In the genomic region with DNA sequence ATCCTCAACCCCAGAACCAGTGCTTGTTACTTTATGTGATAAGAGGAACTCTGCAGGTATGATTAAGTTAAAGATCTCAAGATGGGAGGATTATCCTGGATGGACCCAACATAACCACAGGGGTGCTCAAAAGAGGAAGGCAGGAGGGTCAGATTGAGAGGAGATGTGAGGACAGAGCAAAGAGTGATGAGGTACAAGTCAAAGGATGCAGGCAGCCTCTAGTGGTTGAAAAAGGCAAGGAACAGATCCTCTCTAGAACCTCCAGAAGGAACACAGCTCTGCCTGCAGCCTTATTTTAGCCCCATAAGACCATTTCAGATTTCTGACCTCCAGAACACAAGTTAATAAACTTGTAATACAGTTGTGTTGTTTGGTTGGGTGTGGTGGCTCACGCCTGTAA, we compare ENCODE assay signal across 9 cellular contexts. TPM values are rescaled to one million over a fixed set of nuclear protein-coding genes. Genes with fewer than 3 reads are reported as not detected.
DNase-seq lines count a peak whose midpoint lies in the region; ATAC-seq and TF ChIP-seq lines count a peak whose summit lies in the region.
"Had no signal": no experiment of that assay in that cellular context is flagged by ENCODE, and none has a peak within 500 bp of the region (broad histone marks: within the 10 kb centered on the region; RNA-seq: fewer than 3 reads in every experiment).

No MANE protein-coding gene starts in this region.

- H3K4me1 ChIP-seq in effector memory CD4-positive, alpha-beta T cell (ENCODE audit: control insufficient read depth, insufficient read depth, low read length, poor library complexity, severe bottlenecking): no peaks in the 10 kb centered on the region
- H3K4me1 ChIP-seq in tibial nerve: peaks cover 0 to 16% (median 0%) of the 10 kb centered on the region in 4 donors

- H3K4me3 ChIP-seq in AG09309 (ENCODE audit: control insufficient read depth, low read depth, low read length): no peak overlapping the region
- H3K4me3 ChIP-seq in fibroblast of the aortic adventitia (ENCODE audit: low read depth, low read length): no peak overlapping the region
- no peak overlapping the region for H3K4me3 ChIP-seq in effector memory CD4-positive, alpha-beta T cell (ENCODE audit: insufficient read depth, low read depth, low read length, poor library complexity, severe bottlenecking)
- no peak overlapping the region for H3K4me3 ChIP-seq in tibial nerve

- H3K4me3 Mint-ChIP-seq in activated naive CD4-positive, alpha-beta T cell treated with anti-CD3 and anti-CD28 coated beads for 36 hours: no peak overlapping the region
- no peak overlapping the region for H3K4me3 Mint-ChIP-seq in activated CD4-positive, alpha-beta memory T cell treated with anti-CD3 and anti-CD28 coated beads, Interleukin-2, amount 10 ng/mL, durations not matched to agents 7 days and 5 days
- H3K4me3 Mint-ChIP-seq: brain had no signal

- H3K27me3 ChIP-seq in effector memory CD4-positive, alpha-beta T cell (replicated peaks; ENCODE audit: control insufficient read depth, insufficient read depth, low read length, poor library complexity, severe bottlenecking): no peaks in the 10 kb centered on the region
- no peaks in the 10 kb centered on the region for H3K27me3 ChIP-seq in tibial nerve

- no peak for DNase-seq in AG09309 (ENCODE audit: low read depth)
- peak; percentile 30 for DNase-seq in RKO (ENCODE audit: low spot score)
- peak; percentile 20 for DNase-seq in fibroblast of the aortic adventitia (ENCODE audit: low read depth)
- DNase-seq in effector memory CD4-positive, alpha-beta T cell: no peak
- no peak for DNase-seq in activated naive CD4-positive, alpha-beta T cell treated with anti-CD3 and anti-CD28 coated beads for 36 hours
- no peak for DNase-seq in activated CD4-positive, alpha-beta memory T cell treated with anti-CD3 and anti-CD28 coated beads, Interleukin-2, amount 10 ng/mL, durations not matched to agents 7 days and 5 days
- no peak for DNase-seq in tibial nerve (ENCODE audit: low spot score in 2 of 2)

- TF ChIP-seq CTCF in AG09309 (IDR thresholded peaks at IDR 0.05; ENCODE audit: control insufficient read depth, insufficient read depth, low read depth, low read length, missing control alignments) (peak; percentile 68), fibroblast of the aortic adventitia (IDR thresholded peaks at IDR 0.05; ENCODE audit: insufficient read depth, low read length) (peak; percentile 53), tibial nerve (IDR thresholded peaks at IDR 0.05) (no peak)

- H3K36me3 Mint-ChIP-seq in activated naive CD4-positive, alpha-beta T cell treated with anti-CD3 and anti-CD28 coated beads for 36 hours (ENCODE audit: low read depth): peaks cover 8% of the 10 kb centered on the region
- H3K36me3 Mint-ChIP-seq in activated CD4-positive, alpha-beta memory T cell treated with anti-CD3 and anti-CD28 coated beads, Interleukin-2, amount 10 ng/mL, durations not matched to agents 7 days and 5 days (ENCODE audit: low read depth): no peaks in the 10 kb centered on the region

- H3K4me1 Mint-ChIP-seq in activated naive CD4-positive, alpha-beta T cell treated with anti-CD3 and anti-CD28 coated beads for 36 hours (ENCODE audit: low read depth): peaks cover 4% of the 10 kb centered on the region
- no peaks in the 10 kb centered on the region for H3K4me1 Mint-ChIP-seq in activated CD4-positive, alpha-beta memory T cell treated with anti-CD3 and anti-CD28 coated beads, Interleukin-2, amount 10 ng/mL, durations not matched to agents 7 days and 5 days

- H3K27me3 Mint-ChIP-seq in activated naive CD4-positive, alpha-beta T cell treated with anti-CD3 and anti-CD28 coated beads for 36 hours (ENCODE audit: low read depth): no peaks in the 10 kb centered on the region
- H3K27me3 Mint-ChIP-seq in activated CD4-positive, alpha-beta memory T cell treated with anti-CD3 and anti-CD28 coated beads, Interleukin-2, amount 10 ng/mL, durations not matched to agents 7 days and 5 days: no peaks in the 10 kb centered on the region

- CTCF ChIA-PET in activated naive CD4-positive, alpha-beta T cell treated with anti-CD3 and anti-CD28 coated beads for 36 hours (lab: Charles Lee): no interaction called here
- CTCF ChIA-PET in activated CD4-positive, alpha-beta memory T cell treated with anti-CD3 and anti-CD28 coated beads, Interleukin-2, amount 10 ng/mL, durations not matched to agents 7 days and 5 days (lab: Charles Lee): no interaction called here

- TF ChIP-seq EP300 in tibial nerve (IDR thresholded peaks at IDR 0.05): no peak

- H3K27ac Mint-ChIP-seq in activated naive CD4-positive, alpha-beta T cell treated with anti-CD3 and anti-CD28 coated beads for 36 hours: no peak overlapping the region
- H3K27ac Mint-ChIP-seq in activated CD4-positive, alpha-beta memory T cell treated with anti-CD3 and anti-CD28 coated beads, Interleukin-2, amount 10 ng/mL, durations not matched to agents 7 days and 5 days: no peak overlapping the region

- no peaks in the 10 kb centered on the region for H3K9me3 Mint-ChIP-seq in activated naive CD4-positive, alpha-beta T cell treated with anti-CD3 and anti-CD28 coated beads for 36 hours
- H3K9me3 Mint-ChIP-seq in activated CD4-positive, alpha-beta memory T cell treated with anti-CD3 and anti-CD28 coated beads, Interleukin-2, amount 10 ng/mL, durations not matched to agents 7 days and 5 days: no peaks in the 10 kb centered on the region

- no peak for TF ChIP-seq POLR2A in tibial nerve (IDR thresholded peaks at IDR 0.05)

- H3K9me3 ChIP-seq in effector memory CD4-positive, alpha-beta T cell (ENCODE audit: control insufficient read depth, low read length): no peaks in the 10 kb centered on the region
- no peaks in the 10 kb centered on the region for H3K9me3 ChIP-seq in tibial nerve

- intact Hi-C loops in activated naive CD4-positive, alpha-beta T cell treated with anti-CD3 and anti-CD28 coated beads for 36 hours (cut with micrococcal nuclease): no loop called here

- no peaks in the 10 kb centered on the region for H3K36me3 ChIP-seq in effector memory CD4-positive, alpha-beta T cell (ENCODE audit: control insufficient read depth, insufficient read depth, low read length)
- no peaks in the 10 kb centered on the region for H3K36me3 ChIP-seq in tibial nerve

- H3K27ac ChIP-seq in effector memory CD4-positive, alpha-beta T cell (ENCODE audit: insufficient read depth, low read length, poor library complexity, severe bottlenecking): no peak overlapping the region
- H3K27ac ChIP-seq in tibial nerve: no peak overlapping the region

- POLR2A ChIA-PET in activated CD4-positive, alpha-beta memory T cell treated with anti-CD3 and anti-CD28 coated beads, Interleukin-2, amount 10 ng/mL, durations not matched to agents 7 days and 5 days (lab: Charles Lee): no interaction called here

- 90 to 94% methylated on average over 1 of the region's 1 CpG for WGBS in tibial nerve, 2 donors

- ATAC-seq in GM21526 (IDR thresholded peaks at IDR 0.05; ENCODE audit: low FRiP score, unreplicated experiment): peak; percentile 49

RNA-seq across cellular contexts. Expression of a gene that starts 41.2 kb away (rescaled TPM):
- 10.1 and 14.4 TPM in 2 replicates for total RNA-seq in fibroblast of the aortic adventitia (ENCODE audit: low replicate concordance)
- 10 to 100 TPM; 10.5 to 11.3 TPM for total RNA-seq in activated naive CD4-positive, alpha-beta T cell treated with anti-CD3 and anti-CD28 coated beads for 36 hours
- total RNA-seq in activated CD4-positive, alpha-beta memory T cell treated with anti-CD3 and anti-CD28 coated beads, Interleukin-2, amount 10 ng/mL, durations not matched to agents 7 days and 5 days: 10 to 100 TPM; 11.5 to 11.8 TPM
- 1 to 10 TPM; 8.2 to 9.4 (median 8.6) TPM for total RNA-seq in tibial nerve

Comparison
In these comparisons a context has a peak if more than half of its experiments do, and no peak if none do; other contexts are left out.
1. DNase-seq: peak in RKO (single experiment) and fibroblast of the aortic adventitia (single experiment); none in AG09309 (single experiment), effector memory CD4-positive, alpha-beta T cell (0 of 3), activated naive CD4-positive, alpha-beta T cell treated with anti-CD3 and anti-CD28 coated beads for 36 hours (single experiment), activated CD4-positive, alpha-beta memory T cell treated with anti-CD3 and anti-CD28 coated beads, Interleukin-2, amount 10 ng/mL, durations not matched to agents 7 days and 5 days (single experiment) and tibial nerve (0 of 2).
2. CTCF ChIP-seq: peak in AG09309 (single experiment) and fibroblast of the aortic adventitia (single experiment); none in tibial nerve (0 of 5).